In genomic region chr3:175951047-175951694, GRCh38 we compare ENCODE assay signal across 1 cellular context.
TF ChIP-seq lines count a peak whose summit lies in the region.

No MANE protein-coding gene starts in this region.

TF ChIP-seq in GM23338, 12 proteins besides CTCF, POLR2A, EP300 and RAD21 (continued from another document):
- no peak for TF ChIP-seq ZNF462 (CRISPR knock-in tag; IDR thresholded peaks at IDR 0.05)
- TF ChIP-seq CREB1 (CRISPR knock-in tag; IDR thresholded peaks at IDR 0.05; ENCODE audit: low read depth): no peak
- TF ChIP-seq JUNB (IDR thresholded peaks at IDR 0.05; ENCODE audit: unreplicated experiment): no peak
- TF ChIP-seq REST (IDR thresholded peaks at IDR 0.05; ENCODE audit: unreplicated experiment): no peak
- TF ChIP-seq ETS1 (IDR thresholded peaks at IDR 0.05): no peak
- no peak for TF ChIP-seq EZH2phosphoT487 (IDR thresholded peaks at IDR 0.05; ENCODE audit: unreplicated experiment)
- no peak for TF ChIP-seq EZH2 (IDR thresholded peaks at IDR 0.05; ENCODE audit: low read depth, unreplicated experiment)
- TF ChIP-seq ZNF114 (CRISPR knock-in tag; IDR thresholded peaks at IDR 0.05): no peak
